8 cellular contexts compared by ENCODE assay signal in genomic region chr17:8123695-8124349, GRCh38. TPM values are rescaled to one million over a fixed set of nuclear protein-coding genes. Genes with fewer than 3 reads are reported as not detected.
DNase-seq lines count a peak whose midpoint lies in the region; ATAC-seq and TF ChIP-seq lines count a peak whose summit lies in the region.

TSS of gene HES7 (minus strand) at chr17:8124106. CDS start at chr17:8124084, 22 bp downstream.

- peak in 1 of 5 donors; percentile 33 for DNase-seq in heart left ventricle
- no peak for DNase-seq in cardiac septum (ENCODE audit: low spot score)
- DNase-seq in glutamatergic neuron: peak; percentile 53
- DNase-seq in spleen: no peak
- DNase-seq in NOMO-1 (lab: John Stamatoyannopoulos, UW; ENCODE audit: unreplicated experiment in 2 of 2): no peak
- no peak for DNase-seq in NCI-H2107 (lab: John Stamatoyannopoulos, UW)

- H3K27me3 Mint-ChIP-seq in glutamatergic neuron (ENCODE audit: unreplicated experiment): peaks cover 58% of the 10 kb centered on the region

- H4K20me1 ChIP-seq in SU-DHL-6 (ENCODE audit: low read depth, low read length): no peaks in the 10 kb centered on the region

- intact Hi-C loops in heart left ventricle (cut with DNase I): loop anchor here in 9 of 10 donors (1.0 to 10.0 kb wide), 9 partner anchors 33 to 171 kb away; partner anchors contain the start of genes VAMP2 (in 3 of the 9) and SLC25A35 (in 2 of the 9)
- intact Hi-C loops in cardiac septum (cut with DNase I): loop anchor here (2.0 to 5.0 kb wide), 3 partner anchors 15 to 178 kb away; no protein-coding TSS in a partner anchor
- intact Hi-C loops in spleen (cut with DNase I; ENCODE audit: low total_unique reads): no loop called here

- H3K4me1 ChIP-seq in heart left ventricle (peaks cover 7 to 77% (median 56%) of the 10 kb centered on the region in 12 donors), spleen (peaks cover 61 to 89% (median 81%) of the 10 kb centered on the region in 6 donors)

- peak within 1 kb of the TSS; percentile 82 for H3K27ac Mint-ChIP-seq in glutamatergic neuron (ENCODE audit: unreplicated experiment)

- H3K9me3 ChIP-seq in heart left ventricle (no peaks in the 10 kb centered on the region), SU-DHL-6 (ENCODE audit: insufficient read depth, low read length) (no peaks in the 10 kb centered on the region), spleen (no peaks in the 10 kb centered on the region)

- WGBS in heart left ventricle, 4 donors: 1 to 4% (median 2%) methylated on average over 27 to 29 of the region's 29 CpGs
- 1 to 2% (median 1%) methylated on average over 29 of the region's 29 CpGs for WGBS in spleen, 5 donors

- H3K36me3 ChIP-seq in heart left ventricle: no peaks in the 10 kb centered on the region
- H3K36me3 ChIP-seq in SU-DHL-6 (ENCODE audit: low read length): no peaks in the 10 kb centered on the region
- no peaks in the 10 kb centered on the region for H3K36me3 ChIP-seq in spleen

- H3F3A ChIP-seq in SU-DHL-6 (ENCODE audit: insufficient read depth): peaks cover 26% of the 10 kb centered on the region

- H3K36me3 Mint-ChIP-seq in glutamatergic neuron (ENCODE audit: unreplicated experiment): no peaks in the 10 kb centered on the region

- H3K9me3 Mint-ChIP-seq in glutamatergic neuron (ENCODE audit: unreplicated experiment): peaks cover 51% of the 10 kb centered on the region

- peaks cover 0 to 56% (median 0%) of the 10 kb centered on the region in 9 donors for H3K27me3 ChIP-seq in heart left ventricle
- no peaks in the 10 kb centered on the region for H3K27me3 ChIP-seq in SU-DHL-6 (ENCODE audit: low read length)
- peaks cover 4 to 88% (median 42%) of the 10 kb centered on the region in 7 donors for H3K27me3 ChIP-seq in spleen (replicated peaks in 1 of 7)

- H2AFZ ChIP-seq in SU-DHL-6 (ENCODE audit: low read depth, low read length, severe bottlenecking): no peak within 1 kb of the TSS

- peak within 1 kb of the TSS; percentile 98 for H3K4me2 ChIP-seq in SU-DHL-6 (ENCODE audit: low read depth, low read length, poor library complexity, severe bottlenecking)

- H3K79me2 ChIP-seq in SU-DHL-6 (ENCODE audit: insufficient read depth, low read length): no peaks in the 10 kb centered on the region

- H3K9me2 ChIP-seq in SU-DHL-6 (replicated peaks; ENCODE audit: insufficient read depth, low read length): no peaks in the 10 kb centered on the region

- H3K27ac ChIP-seq in heart left ventricle (peak within 1 kb of the TSS in 4 of 12 donors; percentile 10 to 49 (median 27)), SU-DHL-6 (ENCODE audit: low read depth, low read length) (no peak within 1 kb of the TSS), spleen (peak within 1 kb of the TSS in 1 of 8 donors; percentile 26)

- peak within 1 kb of the TSS; percentile 34 to 79 (median 68) for H3K4me3 ChIP-seq in heart left ventricle
- peak within 1 kb of the TSS; percentile 59 for H3K4me3 ChIP-seq in SU-DHL-6 (ENCODE audit: insufficient read depth, low read length, poor library complexity, severe bottlenecking)
- peak within 1 kb of the TSS; percentile 37 to 86 (median 54) for H3K4me3 ChIP-seq in spleen

- H3K4me3 Mint-ChIP-seq in glutamatergic neuron (ENCODE audit: unreplicated experiment): peak within 1 kb of the TSS; percentile 95

- TF ChIP-seq POLR2A in heart left ventricle (IDR thresholded peaks at IDR 0.05): no peak
- no peak for TF ChIP-seq POLR2A in spleen (IDR thresholded peaks at IDR 0.05)

- no peak for ATAC-seq in heart left ventricle
- no peak for ATAC-seq in GM19452 (IDR thresholded peaks at IDR 0.05; ENCODE audit: unreplicated experiment)

- H3K9ac ChIP-seq in SU-DHL-6 (ENCODE audit: low read length): peak within 1 kb of the TSS; percentile 2; the same call in 1 of the 2 replicates

- H3K4me1 Mint-ChIP-seq in glutamatergic neuron (ENCODE audit: low read depth, unreplicated experiment): peaks cover 27% of the 10 kb centered on the region

- TF ChIP-seq CTCF in heart left ventricle (IDR thresholded peaks at IDR 0.05) (no peak), SU-DHL-6 (IDR thresholded peaks at IDR 0.05; ENCODE audit: insufficient read depth, low read length, poor library complexity, severe bottlenecking) (no peak), glutamatergic neuron (IDR thresholded peaks at IDR 0.05; ENCODE audit: partially characterized antibody, unreplicated experiment) (no peak), spleen (IDR thresholded peaks at IDR 0.05 in 8 of 11, conservative IDR thresholded peaks at IDR 0.05 in 3 of 11) (no peak)

RNA-seq across cellular contexts. Expression of gene HES7, which starts in this region (rescaled TPM):
- total RNA-seq in heart left ventricle: under 1 TPM in 4 of 9 donors, not detected in 5; 0.17 to 0.76 (median 0.44) TPM
- under 1 TPM; 0.23 to 0.40 TPM for polyA plus RNA-seq in heart left ventricle
- total RNA-seq in cardiac septum: 0.65 TPM
- 2.2 TPM for total RNA-seq in glutamatergic neuron (ENCODE audit: unreplicated experiment)
- total RNA-seq in spleen: under 1 TPM in 2 of 7 donors, not detected in 5; 0.41 to 0.67 TPM
- under 1 TPM; 0.04 to 0.53 (median 0.32) TPM for polyA plus RNA-seq in spleen
